ENCODE assay signal across 8 cellular contexts in genomic region chr2:95346738-95347671, GRCh38. TPM values are rescaled to one million over a fixed set of nuclear protein-coding genes. Genes with fewer than 3 reads are reported as not detected.
DNase-seq lines count a peak whose midpoint lies in the region; ATAC-seq and TF ChIP-seq lines count a peak whose summit lies in the region.

No MANE protein-coding gene starts in this region.

- no peak for TF ChIP-seq CTCF in WTC11 (IDR thresholded peaks at IDR 0.05)

- H3K4me1 ChIP-seq in right cardiac atrium (ENCODE audit: control insufficient read depth, insufficient read depth, low read length): no peaks in the 10 kb centered on the region

- H3K9me3 Mint-ChIP-seq in WTC11: no peaks in the 10 kb centered on the region

- H3K9me3 ChIP-seq in right cardiac atrium (ENCODE audit: control insufficient read depth, low read length): no peaks in the 10 kb centered on the region

- H3K36me3 Mint-ChIP-seq in WTC11: no peaks in the 10 kb centered on the region

- no peaks in the 10 kb centered on the region for H3K4me1 Mint-ChIP-seq in WTC11

- CTCF ChIA-PET in WTC11 (lab: Charles Lee): interaction anchor here (2.0 to 5.0 kb wide), 2 partner anchors 42 to 115 kb away, joined by 8 to 30 read pairs; no protein-coding TSS in a partner anchor

- H3K27ac ChIP-seq in right cardiac atrium (ENCODE audit: low read length): no peak overlapping the region

- 16% methylated on average over 78 of the region's 78 CpGs for WGBS in right cardiac atrium

- H3K4me3 Mint-ChIP-seq in WTC11: peak overlapping the region; percentile 61

- H3K4me3 ChIP-seq in right cardiac atrium (ENCODE audit: low read length) (peak overlapping the region; percentile 82), skeletal muscle cell (ENCODE audit: low read depth, low read length) (peak overlapping the region; percentile 46)

- ATAC-seq in WTC11 (peak; percentile 55), right cardiac atrium (no peak), GM21825 (IDR thresholded peaks at IDR 0.05; ENCODE audit: unreplicated experiment) (no peak)

- DNase-seq in ELF-1 (ENCODE audit: low read depth, low spot score): peak; percentile 47
- DNase-seq in WTC11 (ENCODE audit: low spot score): peak; percentile 61
- DNase-seq in right cardiac atrium: peak; percentile 43 to 71 (median 70)
- DNase-seq in skeletal muscle cell (ENCODE audit: low read depth): no peak
- DNase-seq in NCI-H1694 treated with DMSO at 0.1 percent for 48 hours (lab: John Stamatoyannopoulos, UW): no peak
- no peak for DNase-seq in NCI-H446 (lab: John Stamatoyannopoulos, UW)
- DNase-seq in stimulated activated CD4-positive, alpha-beta T cell treated with anti-CD3 and anti-CD28 coated beads, Interleukin-4, amount 100 ng/mL, for 1 hour: no peak

- H3K27me3 Mint-ChIP-seq in WTC11 (ENCODE audit: low read depth): peaks cover 63% of the 10 kb centered on the region

- no peaks in the 10 kb centered on the region for H3K27me3 ChIP-seq in right cardiac atrium (ENCODE audit: control insufficient read depth, insufficient read depth)

- H3K27ac Mint-ChIP-seq in WTC11: no peak overlapping the region

- intact Hi-C loops in right cardiac atrium (cut with DNase I): no loop called here

- POLR2A ChIA-PET in WTC11 (lab: Charles Lee): no interaction called here

TF ChIP-seq in WTC11, 78 proteins besides CTCF, POLR2A, EP300 and RAD21:
- TF ChIP-seq ESRRA (CRISPR knock-in tag; IDR thresholded peaks at IDR 0.05; ENCODE audit: borderline replicate concordance) (0 out of 2 replicates have a peak, but pooled peaks have one; percentile 17), CBFB (CRISPR knock-in tag; IDR thresholded peaks at IDR 0.05; ENCODE audit: low read depth) (no peak)

RNA-seq across cellular contexts. Expression of gene KCNIP3, which starts 49.9 kb away (rescaled TPM):
- total RNA-seq in WTC11 (2021) (2.1 to 3.3 TPM (median 3.1 TPM) in 3 replicates), right cardiac atrium (1 to 10 TPM; 1.9 to 5.9 (median 2.9) TPM)
- polyA plus RNA-seq in right cardiac atrium: 3.9 TPM

RNA-seq across cellular contexts. Expression of gene FAHD2A, which starts 55.5 kb away (rescaled TPM):
- 39.8 to 47.9 TPM (median 45.4 TPM) in 3 replicates for total RNA-seq in WTC11 (2021)
- total RNA-seq in right cardiac atrium: 10 to 100 TPM; 26.1 to 32.7 (median 30.0) TPM
- polyA plus RNA-seq in right cardiac atrium: 32.2 TPM

Comparison
In these comparisons a context has a peak if more than half of its experiments do, and no peak if none do; other contexts are left out.
1. DNase-seq: peak in ELF-1 (single experiment), WTC11 (single experiment) and right cardiac atrium (3 of 3); none in skeletal muscle cell (single experiment), NCI-H1694 treated with DMSO at 0.1 percent for 48 hours (single experiment), NCI-H446 (0 of 2) and stimulated activated CD4-positive, alpha-beta T cell treated with anti-CD3 and anti-CD28 coated beads, Interleukin-4, amount 100 ng/mL, for 1 hour (single experiment).